Comparison of ENCODE assay signal across 1 cellular context in the genomic region with DNA sequence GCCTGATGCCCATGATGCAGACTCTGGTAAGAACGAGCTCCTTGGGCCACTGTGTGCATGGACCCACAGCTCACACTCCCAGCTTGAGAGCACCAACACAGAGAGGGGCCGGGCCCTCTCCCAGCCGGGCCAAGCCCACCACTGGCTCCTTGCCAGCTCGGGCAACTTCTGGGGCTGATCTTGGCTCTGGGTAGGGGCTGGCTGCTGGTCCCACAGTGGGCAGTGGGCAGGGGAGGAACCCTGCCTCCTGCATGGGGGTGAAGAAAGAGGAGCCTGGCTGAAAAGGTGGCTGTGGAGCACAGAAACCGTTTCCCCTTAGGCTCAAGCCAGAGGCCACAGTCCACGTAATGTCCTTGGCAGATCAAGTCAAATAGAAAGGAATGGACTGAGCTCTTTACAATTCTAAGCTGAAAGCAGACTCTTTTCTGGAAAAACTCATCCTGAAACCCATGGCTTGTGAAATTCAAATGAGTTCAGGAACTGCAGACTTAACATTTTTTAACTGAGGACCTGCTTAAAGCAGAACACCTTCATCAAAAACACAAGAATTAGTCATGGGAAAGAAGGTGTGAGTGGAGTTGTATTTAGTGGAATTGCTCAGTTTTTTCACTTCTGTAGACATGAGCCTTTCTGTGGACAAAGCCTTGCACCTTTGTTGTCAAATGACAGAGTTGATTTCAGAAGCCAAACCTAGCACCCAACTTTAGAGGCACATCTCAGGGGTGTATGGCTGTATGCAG.
TF ChIP-seq lines count a peak whose summit lies in the region.

No MANE protein-coding gene starts in this region.

TF ChIP-seq in GM23338, 12 proteins besides CTCF, POLR2A, EP300 and RAD21 (continued from another document):
- TF ChIP-seq REST (IDR thresholded peaks at IDR 0.05; ENCODE audit: unreplicated experiment) = no peak
- TF ChIP-seq JUNB (IDR thresholded peaks at IDR 0.05; ENCODE audit: unreplicated experiment) = no peak
- TF ChIP-seq, protein P1, sequence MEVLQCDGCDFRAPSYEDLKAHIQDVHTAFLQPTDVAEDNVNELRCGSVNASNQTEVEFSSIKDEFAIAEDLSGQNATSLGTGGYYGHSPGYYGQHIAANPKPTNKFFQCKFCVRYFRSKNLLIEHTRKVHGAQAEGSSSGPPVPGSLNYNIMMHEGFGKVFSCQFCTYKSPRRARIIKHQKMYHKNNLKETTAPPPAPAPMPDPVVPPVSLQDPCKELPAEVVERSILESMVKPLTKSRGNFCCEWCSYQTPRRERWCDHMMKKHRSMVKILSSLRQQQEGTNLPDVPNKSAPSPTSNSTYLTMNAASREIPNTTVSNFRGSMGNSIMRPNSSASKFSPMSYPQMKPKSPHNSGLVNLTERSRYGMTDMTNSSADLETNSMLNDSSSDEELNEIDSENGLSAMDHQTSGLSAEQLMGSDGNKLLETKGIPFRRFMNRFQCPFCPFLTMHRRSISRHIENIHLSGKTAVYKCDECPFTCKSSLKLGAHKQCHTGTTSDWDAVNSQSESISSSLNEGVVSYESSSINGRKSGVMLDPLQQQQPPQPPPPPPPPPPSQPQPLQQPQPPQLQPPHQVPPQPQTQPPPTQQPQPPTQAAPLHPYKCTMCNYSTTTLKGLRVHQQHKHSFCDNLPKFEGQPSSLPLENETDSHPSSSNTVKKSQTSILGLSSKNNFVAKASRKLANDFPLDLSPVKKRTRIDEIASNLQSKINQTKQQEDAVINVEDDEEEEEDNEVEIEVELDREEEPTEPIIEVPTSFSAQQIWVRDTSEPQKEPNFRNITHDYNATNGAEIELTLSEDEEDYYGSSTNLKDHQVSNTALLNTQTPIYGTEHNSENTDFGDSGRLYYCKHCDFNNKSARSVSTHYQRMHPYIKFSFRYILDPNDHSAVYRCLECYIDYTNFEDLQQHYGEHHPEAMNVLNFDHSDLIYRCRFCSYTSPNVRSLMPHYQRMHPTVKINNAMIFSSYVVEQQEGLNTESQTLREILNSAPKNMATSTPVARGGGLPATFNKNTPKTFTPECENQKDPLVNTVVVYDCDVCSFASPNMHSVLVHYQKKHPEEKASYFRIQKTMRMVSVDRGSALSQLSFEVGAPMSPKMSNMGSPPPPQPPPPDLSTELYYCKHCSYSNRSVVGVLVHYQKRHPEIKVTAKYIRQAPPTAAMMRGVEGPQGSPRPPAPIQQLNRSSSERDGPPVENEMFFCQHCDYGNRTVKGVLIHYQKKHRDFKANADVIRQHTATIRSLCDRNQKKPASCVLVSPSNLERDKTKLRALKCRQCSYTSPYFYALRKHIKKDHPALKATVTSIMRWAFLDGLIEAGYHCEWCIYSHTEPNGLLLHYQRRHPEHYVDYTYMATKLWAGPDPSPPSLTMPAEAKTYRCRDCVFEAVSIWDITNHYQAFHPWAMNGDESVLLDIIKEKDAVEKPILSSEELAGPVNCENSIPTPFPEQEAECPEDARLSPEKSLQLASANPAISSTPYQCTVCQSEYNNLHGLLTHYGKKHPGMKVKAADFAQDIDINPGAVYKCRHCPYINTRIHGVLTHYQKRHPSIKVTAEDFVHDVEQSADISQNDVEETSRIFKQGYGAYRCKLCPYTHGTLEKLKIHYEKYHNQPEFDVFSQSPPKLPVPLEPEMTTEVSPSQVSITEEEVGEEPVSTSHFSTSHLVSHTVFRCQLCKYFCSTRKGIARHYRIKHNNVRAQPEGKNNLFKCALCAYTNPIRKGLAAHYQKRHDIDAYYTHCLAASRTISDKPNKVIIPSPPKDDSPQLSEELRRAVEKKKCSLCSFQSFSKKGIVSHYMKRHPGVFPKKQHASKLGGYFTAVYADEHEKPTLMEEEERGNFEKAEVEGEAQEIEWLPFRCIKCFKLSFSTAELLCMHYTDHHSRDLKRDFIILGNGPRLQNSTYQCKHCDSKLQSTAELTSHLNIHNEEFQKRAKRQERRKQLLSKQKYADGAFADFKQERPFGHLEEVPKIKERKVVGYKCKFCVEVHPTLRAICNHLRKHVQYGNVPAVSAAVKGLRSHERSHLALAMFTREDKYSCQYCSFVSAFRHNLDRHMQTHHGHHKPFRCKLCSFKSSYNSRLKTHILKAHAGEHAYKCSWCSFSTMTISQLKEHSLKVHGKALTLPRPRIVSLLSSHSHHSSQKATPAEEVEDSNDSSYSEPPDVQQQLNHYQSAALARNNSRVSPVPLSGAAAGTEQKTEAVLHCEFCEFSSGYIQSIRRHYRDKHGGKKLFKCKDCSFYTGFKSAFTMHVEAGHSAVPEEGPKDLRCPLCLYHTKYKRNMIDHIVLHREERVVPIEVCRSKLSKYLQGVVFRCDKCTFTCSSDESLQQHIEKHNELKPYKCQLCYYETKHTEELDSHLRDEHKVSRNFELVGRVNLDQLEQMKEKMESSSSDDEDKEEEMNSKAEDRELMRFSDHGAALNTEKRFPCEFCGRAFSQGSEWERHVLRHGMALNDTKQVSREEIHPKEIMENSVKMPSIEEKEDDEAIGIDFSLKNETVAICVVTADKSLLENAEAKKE (CRISPR knock-in tag; IDR thresholded peaks at IDR 0.05) = no peak
- TF ChIP-seq STAT1 (IDR thresholded peaks at IDR 0.05; ENCODE audit: unreplicated experiment) = no peak
- no peak for TF ChIP-seq ZNF331 (CRISPR knock-in tag; IDR thresholded peaks at IDR 0.05; ENCODE audit: low read depth)
- TF ChIP-seq, protein P2, sequence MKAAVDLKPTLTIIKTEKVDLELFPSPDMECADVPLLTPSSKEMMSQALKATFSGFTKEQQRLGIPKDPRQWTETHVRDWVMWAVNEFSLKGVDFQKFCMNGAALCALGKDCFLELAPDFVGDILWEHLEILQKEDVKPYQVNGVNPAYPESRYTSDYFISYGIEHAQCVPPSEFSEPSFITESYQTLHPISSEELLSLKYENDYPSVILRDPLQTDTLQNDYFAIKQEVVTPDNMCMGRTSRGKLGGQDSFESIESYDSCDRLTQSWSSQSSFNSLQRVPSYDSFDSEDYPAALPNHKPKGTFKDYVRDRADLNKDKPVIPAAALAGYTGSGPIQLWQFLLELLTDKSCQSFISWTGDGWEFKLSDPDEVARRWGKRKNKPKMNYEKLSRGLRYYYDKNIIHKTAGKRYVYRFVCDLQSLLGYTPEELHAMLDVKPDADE (IDR thresholded peaks at IDR 0.05) = no peak
TF ChIP-seq in GM23338: peak in this region for 0.
